ENCODE assay signal across 8 cellular contexts in genomic region chr7:103446046-103446520, GRCh38. TPM values are rescaled to one million over a fixed set of nuclear protein-coding genes. Genes with fewer than 3 reads are reported as not detected.
A peak's percentile ranks its signal among the peaks of the same experiment; 100 is the strongest.
DNase-seq lines count a peak whose midpoint lies in the region; ATAC-seq, FAIRE-seq and TF ChIP-seq lines count a peak whose summit lies in the region.

Gene SLC26A5, minus strand, starts transcription at chr7:103446207. Its CDS starts 24,693 bp downstream, at chr7:103421514.

- 9% methylated on average over 18 of the region's 54 CpGs for WGBS in HepG2 (ENCODE audit: low lambda C conversion rate)
- 2% methylated on average over 35 of the region's 54 CpGs; no CpG with 5 or more reads in 1 of the 2 donors for WGBS in transverse colon (ENCODE audit: low coverage in 1 of 2), 2 donors

- H3K4me1 ChIP-seq in HepG2 (ENCODE audit: insufficient read depth, low read length) (peaks cover 20% of the 10 kb centered on the region), transverse colon (peaks cover 0 to 17% (median 8%) of the 10 kb centered on the region in 4 donors)

- TF ChIP-seq POLR2A in HepG2 (IDR thresholded peaks at IDR 0.05; ENCODE audit: insufficient read depth in 1 of 2, low read depth in 2 of 2, low read length in 2 of 2) (no peak), transverse colon (IDR thresholded peaks at IDR 0.05) (no peak)

- TF ChIP-seq CTCF in brain microvascular endothelial cell (IDR thresholded peaks at IDR 0.05; ENCODE audit: low read depth, low read length, missing control alignments): no peak
- TF ChIP-seq CTCF in HepG2 (CRISPR knock-in tag; IDR thresholded peaks at IDR 0.05): no peak
- no peak for TF ChIP-seq CTCF in transverse colon (IDR thresholded peaks at IDR 0.05)

- intact Hi-C loops in HepG2 (cut with micrococcal nuclease; ENCODE audit: unreplicated experiment) (loop anchor here (10.0 kb wide), 1 partner anchor 709 kb away; no protein-coding TSS in a partner anchor), transverse colon (cut with DNase I; ENCODE audit: low total_unique reads) (no loop called here)

- H3K9me3 Mint-ChIP-seq in activated naive CD4-positive, alpha-beta T cell treated with anti-CD3 and anti-CD28 coated beads, Interleukin-2, amount 50 U/mL, for 24 hours: peaks cover under 1% of the 10 kb centered on the region

- H3K79me2 ChIP-seq in HepG2 (ENCODE audit: insufficient read depth, low read length): no peaks in the 10 kb centered on the region

- no peaks in the 10 kb centered on the region for H4K20me1 ChIP-seq in HepG2 (ENCODE audit: insufficient read depth, low read length)

- H3K36me3 Mint-ChIP-seq in activated naive CD4-positive, alpha-beta T cell treated with anti-CD3 and anti-CD28 coated beads, Interleukin-2, amount 50 U/mL, for 24 hours: no peaks in the 10 kb centered on the region

- H3K4me3 Mint-ChIP-seq in activated naive CD4-positive, alpha-beta T cell treated with anti-CD3 and anti-CD28 coated beads, Interleukin-2, amount 50 U/mL, for 24 hours: peak within 1 kb of the TSS; percentile 79

- no peak within 1 kb of the TSS for H3K27ac Mint-ChIP-seq in activated naive CD4-positive, alpha-beta T cell treated with anti-CD3 and anti-CD28 coated beads, Interleukin-2, amount 50 U/mL, for 24 hours

- peak within 1 kb of the TSS; percentile 33 for H3K4me3 ChIP-seq in brain microvascular endothelial cell (ENCODE audit: low read depth, low read length)
- peak within 1 kb of the TSS; percentile 24 to 64 (median 28); a peak in 5 of 6 replicates for H3K4me3 ChIP-seq in HepG2 (replicated peaks in 1 of 3; ENCODE audit: insufficient read depth in 1 of 3, low read depth in 2 of 3, low read length in 3 of 3)
- H3K4me3 ChIP-seq in transverse colon: peak within 1 kb of the TSS; percentile 3 to 50 (median 30)

- peaks cover 12% of the 10 kb centered on the region for H3K4me1 Mint-ChIP-seq in activated naive CD4-positive, alpha-beta T cell treated with anti-CD3 and anti-CD28 coated beads, Interleukin-2, amount 50 U/mL, for 24 hours

- CTCF ChIA-PET in HepG2 (lab: Yijun Ruan, JAX; ENCODE audit: low intra/inter-chr PET ratio, low total read pairs): no interaction called here

- no peak within 1 kb of the TSS for H2AFZ ChIP-seq in HepG2 (ENCODE audit: low read length)

- no TSS peak for BruUV-seq in HepG2 (replicated peaks; lab: Mats Ljungman, UMichigan)

- peak; percentile 95 for ATAC-seq in HepG2
- no peak for ATAC-seq in HG02840 (IDR thresholded peaks at IDR 0.05; ENCODE audit: low FRiP score, unreplicated experiment)
- ATAC-seq in GM19395 (IDR thresholded peaks at IDR 0.05; ENCODE audit: unreplicated experiment): no peak

- peaks cover 53% of the 10 kb centered on the region for H3K27me3 Mint-ChIP-seq in activated naive CD4-positive, alpha-beta T cell treated with anti-CD3 and anti-CD28 coated beads, Interleukin-2, amount 50 U/mL, for 24 hours

- H3K9me3 ChIP-seq in HepG2 (ENCODE audit: low read length) (no peaks in the 10 kb centered on the region), transverse colon (no peaks in the 10 kb centered on the region)

- no peak within 1 kb of the TSS for H3K27ac ChIP-seq in brain microvascular endothelial cell
- no peak within 1 kb of the TSS for H3K27ac ChIP-seq in HepG2 (ENCODE audit: extremely low read length, insufficient read depth, low read length)
- H3K27ac ChIP-seq in transverse colon: no peak within 1 kb of the TSS

- no peak within 1 kb of the TSS for H3K9ac ChIP-seq in HepG2 (ENCODE audit: insufficient read depth, low read depth, low read length)

- H3K27me3 ChIP-seq in brain microvascular endothelial cell (replicated peaks): peaks cover 31% of the 10 kb centered on the region
- H3K27me3 ChIP-seq in HepG2 (ENCODE audit: control insufficient read depth in 1 of 2, insufficient read depth in 2 of 2, low read length in 2 of 2): peaks cover 3 to 32% of the 10 kb centered on the region in 2 experiments; a peak in 4 of 5 replicates
- peaks cover 52% of the 10 kb centered on the region for H3K27me3 ChIP-seq in transverse colon

- peak within 1 kb of the TSS; percentile 74 for H3K4me2 ChIP-seq in HepG2 (ENCODE audit: low read depth, low read length)

- in situ Hi-C loops in brain microvascular endothelial cell (cut with HindIII; ENCODE audit: low pct_ligation_motif_present, low sequenced_read_pairs) (no loop called here), HepG2 (cut with HindIII; ENCODE audit: extremely low pct_ligation_motif_present, low pct_unique_long_range_greater_than_20kb) (loop anchor here (25.0 kb wide), 1 partner anchor 716 kb away; no protein-coding TSS in a partner anchor), transverse colon (cut with MboI; ENCODE audit: low pct_ligation_motif_present in 1 of 4, low pct_unique_long_range_greater_than_20kb in 1 of 4, low sequenced_read_pairs in 3 of 4) (no loop called here)

- POLR2A ChIA-PET in HepG2 (lab: Yijun Ruan, JAX): no interaction called here

- FAIRE-seq in HepG2 (lab: Jason Lieb, UNC): no peak

- no peak for TF ChIP-seq RAD21 in HepG2 (CRISPR knock-in tag; IDR thresholded peaks at IDR 0.05)

- no peaks in the 10 kb centered on the region for H3K36me3 ChIP-seq in brain microvascular endothelial cell (replicated peaks)
- no peaks in the 10 kb centered on the region for H3K36me3 ChIP-seq in HepG2 (replicated peaks in 1 of 2; ENCODE audit: control insufficient read depth in 1 of 2, insufficient read depth in 2 of 2, low read length in 2 of 2)
- H3K36me3 ChIP-seq in transverse colon: no peaks in the 10 kb centered on the region

- DNase-seq in activated naive CD4-positive, alpha-beta T cell treated with anti-CD3 and anti-CD28 coated beads, Interleukin-2, amount 50 U/mL, for 16 hours: no peak
- peak; percentile 46 for DNase-seq in NCI-H2029 treated with DMSO at 0.1 percent for 48 hours (lab: John Stamatoyannopoulos, UW)
- no peak for DNase-seq in brain microvascular endothelial cell
- DNase-seq in HepG2 (ENCODE audit: low spot score): no peak
- peak; percentile 62 for DNase-seq in transverse colon

- no peak for TF ChIP-seq EP300 in HepG2 (IDR thresholded peaks at IDR 0.05; ENCODE audit: low read depth in 2 of 2, low read length in 2 of 2)
- no peak for TF ChIP-seq EP300 in HepG2 (CRISPR knock-in tag; IDR thresholded peaks at IDR 0.05; ENCODE audit: borderline replicate concordance)
- TF ChIP-seq EP300 in transverse colon (IDR thresholded peaks at IDR 0.05; ENCODE audit: low read depth): no peak

TF ChIP-seq in HepG2, 621 proteins besides CTCF, POLR2A, EP300 and RAD21 (continues in another document):
- no peak for TF ChIP-seq BCLAF1 (IDR thresholded peaks at IDR 0.05)

RNA-seq across cellular contexts. Expression of gene SLC26A5, which starts in this region (rescaled TPM):
- total RNA-seq in HepG2 (2016; rRNA removed; fragmentation: Illumina TruSeq; extraction: Trizol): 0.11 TPM in 1 of 2 replicates, not detected in the other
- total RNA-seq in HepG2 (2016; cell fraction: cytosol; rRNA removed; fragmentation: Illumina TruSeq; extraction: Trizol; ENCODE audit: low read depth): not detected in 2 replicates
- total RNA-seq in HepG2 (2016; cell fraction: insoluble cytoplasmic fraction; rRNA removed; fragmentation: Illumina TruSeq; extraction: Trizol): 0.06 and 0.07 TPM in 2 replicates
- total RNA-seq in HepG2 (2016; cell fraction: membrane; rRNA removed; fragmentation: Illumina TruSeq; extraction: Trizol): 0.06 TPM in 1 of 2 replicates, not detected in the other
- not detected in 2 replicates for total RNA-seq in HepG2 (2016; cell fraction: nucleus; rRNA removed; fragmentation: Illumina TruSeq; extraction: Trizol)
- polyA plus RNA-seq in HepG2 (2011; rRNA removed): 0.04 and 0.08 TPM in 2 replicates
- polyA plus RNA-seq in HepG2 (2011; cell fraction: cytosol; rRNA removed): 0.04 TPM in 2 replicates
- 0.06 and 0.12 TPM in 2 replicates for polyA plus RNA-seq in HepG2 (2011; cell fraction: nucleus; rRNA removed)
- 0.07 TPM in 2 replicates for polyA plus RNA-seq in HepG2 (2012)
- not detected in 2 replicates for polyA plus RNA-seq in HepG2 (2016; cell fraction: cytosol; fragmentation: Illumina TruSeq; extraction: Trizol; ENCODE audit: low read depth)
- not detected in 2 replicates for polyA plus RNA-seq in HepG2 (2016; cell fraction: insoluble cytoplasmic fraction; fragmentation: Illumina TruSeq; extraction: Trizol; ENCODE audit: low read depth)
- polyA plus RNA-seq in HepG2 (2016; cell fraction: membrane; fragmentation: Illumina TruSeq; extraction: Trizol; ENCODE audit: low read depth): not detected in 2 replicates
- not detected in 2 replicates for polyA plus RNA-seq in HepG2 (2016; cell fraction: nucleus; fragmentation: Illumina TruSeq; extraction: Trizol; ENCODE audit: insufficient read depth, low read depth)
- polyA minus RNA-seq in HepG2 (2011; rRNA and poly(A)+ RNA removed; ENCODE audit: low replicate concordance): not detected in 2 replicates
- polyA minus RNA-seq in HepG2 (2011; cell fraction: cytosol; rRNA and poly(A)+ RNA removed): not detected in 2 replicates
- polyA minus RNA-seq in HepG2 (2011; cell fraction: nucleus; rRNA and poly(A)+ RNA removed): 0.25 and 0.39 TPM in 2 replicates
- 1 to 10 TPM in 1 of 4 donors, under 1 TPM in 2, not detected in 1; 0.27 to 6.0 (median 0.32) TPM for total RNA-seq in transverse colon

Comparison
In these comparisons a context has a peak if more than half of its experiments do, and no peak if none do; other contexts are left out.
1. Peak in ATAC-seq, H3K4me3 ChIP-seq and H3K4me2 ChIP-seq in HepG2; RNA of the gene not detected or under 1 TPM.
2. DNase-seq: peak in NCI-H2029 treated with DMSO at 0.1 percent for 48 hours (single experiment) and transverse colon (single experiment); none in activated naive CD4-positive, alpha-beta T cell treated with anti-CD3 and anti-CD28 coated beads, Interleukin-2, amount 50 U/mL, for 16 hours (single experiment), brain microvascular endothelial cell (single experiment) and HepG2 (single experiment).
3. Peak in every context shown above with its lines, with median percentiles within 50 percentile points of each other: H3K4me3 ChIP-seq.